ENCODE assay signal across 9 cellular contexts in genomic region chr19:35002037-35002535, GRCh38. TPM values are rescaled to one million over a fixed set of nuclear protein-coding genes. Genes with fewer than 3 reads are reported as not detected.
DNase-seq lines count a peak whose midpoint lies in the region; TF ChIP-seq lines count a peak whose summit lies in the region.
"Had no signal": no experiment of that assay in that cellular context is flagged by ENCODE, and none has a peak within 500 bp of the region (broad histone marks: within the 10 kb centered on the region; RNA-seq: fewer than 3 reads in every experiment).

No MANE protein-coding gene starts in this region.

- peaks cover 8% of the 10 kb centered on the region; the same call in 1 of the 2 replicates for H3K4me1 ChIP-seq in GM23248 (ENCODE audit: insufficient read depth)
- peaks cover 4 to 84% (median 15%) of the 10 kb centered on the region in 4 donors for H3K4me1 ChIP-seq in Peyer's patch
- H3K4me1 ChIP-seq in skeletal muscle tissue (ENCODE audit: control insufficient read depth in 3 of 3, insufficient read depth in 3 of 3, low read length in 3 of 3): peaks cover 26 to 60% (median 33%) of the 10 kb centered on the region in 3 donors

- DNase-seq in GM23248 (no peak), Peyer's patch (no peak), fibroblast of the aortic adventitia (ENCODE audit: low read depth) (no peak), NK-92 (lab: John Stamatoyannopoulos, UW; ENCODE audit: unreplicated experiment) (no peak), NCI-H187 treated with DMSO at 0.1 percent for 48 hours (lab: John Stamatoyannopoulos, UW) (no peak), SIG-M5 treated with dmso at 0.1 percent for 504 hours (lab: John Stamatoyannopoulos, UW; ENCODE audit: unreplicated experiment) (no peak)
- DNase-seq: activated gamma-delta T cell had no signal

- H3K9ac ChIP-seq in GM23248 (no peak overlapping the region), skeletal muscle tissue (ENCODE audit: low read depth in 1 of 3, low read length in 3 of 3) (peak overlapping the region in 1 of 3 donors; percentile 25)

- WGBS in GM23248 (ENCODE audit: low coverage in 1 of 2, low lambda C conversion rate in 2 of 2, missing lambda C conversion rate in 2 of 2), 2 experiments: 82 to 85% methylated on average over 11 of the region's 11 CpGs

- no peak overlapping the region for H2AFZ ChIP-seq in GM23248

- peaks cover 72% of the 10 kb centered on the region for H3K79me2 ChIP-seq in GM23248 (ENCODE audit: insufficient read depth)

- in situ Hi-C loops in GM23248 (cut with MboI): no loop called here

- H3K27me3 ChIP-seq in GM23248 (replicated peaks; ENCODE audit: insufficient read depth): no peaks in the 10 kb centered on the region
- no peaks in the 10 kb centered on the region for H3K27me3 ChIP-seq in Peyer's patch
- H3K27me3 ChIP-seq in skeletal muscle tissue (ENCODE audit: control insufficient read depth in 3 of 3, insufficient read depth in 3 of 3, low read length in 3 of 3): no peaks in the 10 kb centered on the region

- no peaks in the 10 kb centered on the region for H3K36me3 ChIP-seq in GM23248 (ENCODE audit: low read depth)
- H3K36me3 ChIP-seq in Peyer's patch: no peaks in the 10 kb centered on the region
- peaks cover 3 to 28% (median 12%) of the 10 kb centered on the region in 3 donors for H3K36me3 ChIP-seq in skeletal muscle tissue (ENCODE audit: control insufficient read depth in 3 of 3, insufficient read depth in 3 of 3, low read length in 3 of 3)

- TF ChIP-seq POLR2A in Peyer's patch (IDR thresholded peaks at IDR 0.05): no peak

- no peak for TF ChIP-seq CTCF in Peyer's patch (IDR thresholded peaks at IDR 0.05)
- TF ChIP-seq CTCF in fibroblast of the aortic adventitia (IDR thresholded peaks at IDR 0.05; ENCODE audit: insufficient read depth, low read length): no peak

- H3K27ac ChIP-seq in GM23248 (no peak overlapping the region), Peyer's patch (peak overlapping the region in 3 of 4 donors; percentile 35 to 98 (median 91)), skeletal muscle tissue (ENCODE audit: low read depth, low read length) (peak overlapping the region; percentile 83)

- H3K4me3 ChIP-seq in GM23248 (0 out of 2 replicates have a peak overlapping the region, but pooled peaks have one; percentile 85), Peyer's patch (peak overlapping the region in 1 of 4 donors; percentile 79), fibroblast of the aortic adventitia (ENCODE audit: low read depth, low read length) (peak overlapping the region; percentile 13), skeletal muscle tissue (ENCODE audit: low read length in 3 of 3) (peak overlapping the region in 1 of 3 donors; percentile 15)

- H3K9me3 ChIP-seq in GM23248 (ENCODE audit: low read depth) (no peaks in the 10 kb centered on the region), Peyer's patch (no peaks in the 10 kb centered on the region), skeletal muscle tissue (ENCODE audit: control insufficient read depth in 3 of 3, low read length in 3 of 3) (no peaks in the 10 kb centered on the region)

- H4K20me1 ChIP-seq in GM23248 (ENCODE audit: insufficient read depth): no peaks in the 10 kb centered on the region

- no peaks in the 10 kb centered on the region for H3K9me2 ChIP-seq in GM23248 (ENCODE audit: insufficient read depth)

- H3F3A ChIP-seq in GM23248 (ENCODE audit: insufficient read depth): no peaks in the 10 kb centered on the region

- no peak overlapping the region for H3K4me2 ChIP-seq in GM23248 (ENCODE audit: unreplicated experiment)

RNA-seq across cellular contexts. Expression of gene GRAMD1A, which starts 2.0 kb away (rescaled TPM):
- 17.3 and 20.5 TPM in 2 replicates for total RNA-seq in GM23248 (2014; rRNA removed; shearing (Covaris generic))
- polyA plus RNA-seq in GM23248 (2016; fragmentation: Nextera tagmentation; extraction: Ambion mirVana): 31.7 and 33.8 TPM in 2 replicates
- total RNA-seq in Peyer's patch (100 to 1,000 TPM in 1 of 4 donors, 10 to 100 TPM in 2, 1 to 10 TPM in 1; 6.0 to 135 (median 61.6) TPM), fibroblast of the aortic adventitia (ENCODE audit: low replicate concordance) (25.1 and 27.0 TPM in 2 replicates), skeletal muscle tissue (17.7 TPM)

RNA-seq across cellular contexts. Expression of gene SCN1B, which starts 28.2 kb away (rescaled TPM):
- 1.7 and 2.0 TPM in 2 replicates for total RNA-seq in GM23248 (2014; rRNA removed; shearing (Covaris generic))
- polyA plus RNA-seq in GM23248 (2016; fragmentation: Nextera tagmentation; extraction: Ambion mirVana): 1.5 and 1.8 TPM in 2 replicates
- total RNA-seq in Peyer's patch (1 to 10 TPM; 2.8 to 9.1 (median 5.1) TPM), fibroblast of the aortic adventitia (ENCODE audit: low replicate concordance) (7.0 and 12.1 TPM in 2 replicates), skeletal muscle tissue (1.6 TPM)

RNA-seq across cellular contexts. Expression of gene ZNF792, which starts 38.1 kb away (rescaled TPM):
- total RNA-seq in GM23248 (2014; rRNA removed; shearing (Covaris generic)): 1.8 and 3.8 TPM in 2 replicates
- 0.63 and 1.0 TPM in 2 replicates for polyA plus RNA-seq in GM23248 (2016; fragmentation: Nextera tagmentation; extraction: Ambion mirVana)
- 10 to 100 TPM in 1 of 4 donors, 1 to 10 TPM in 3; 7.0 to 15.7 (median 7.4) TPM for total RNA-seq in Peyer's patch
- total RNA-seq in fibroblast of the aortic adventitia (ENCODE audit: low replicate concordance): 1.7 and 3.0 TPM in 2 replicates
- 7.8 TPM for total RNA-seq in skeletal muscle tissue

RNA-seq across cellular contexts. Expression of gene HPN, which starts 39.4 kb away (rescaled TPM):
- not detected in 2 replicates for total RNA-seq in GM23248 (2014; rRNA removed; shearing (Covaris generic))
- not detected in 2 replicates for polyA plus RNA-seq in GM23248 (2016; fragmentation: Nextera tagmentation; extraction: Ambion mirVana)
- total RNA-seq in Peyer's patch (1 to 10 TPM in 1 of 4 donors, under 1 TPM in 1, not detected in 2; 0.67 to 1.4 TPM), fibroblast of the aortic adventitia (ENCODE audit: low replicate concordance) (0.98 TPM in 1 of 2 replicates, not detected in the other), skeletal muscle tissue (0.52 TPM)
- total RNA-seq: fibroblast of villous mesenchyme had no signal
